23 cellular contexts compared by ENCODE assay signal in genomic region chr10:35752469-35753450, GRCh38.
DNase-seq lines count a peak whose midpoint lies in the region; ATAC-seq and TF ChIP-seq lines count a peak whose summit lies in the region.
"Had no signal": no experiment of that assay in that cellular context is flagged by ENCODE, and none has a peak within 500 bp of the region (broad histone marks: within the 10 kb centered on the region; RNA-seq: fewer than 3 reads in every experiment).

No MANE protein-coding gene starts in this region.

- no peaks in the 10 kb centered on the region for H3K36me3 Mint-ChIP-seq in activated CD4-positive, alpha-beta T cell treated with anti-CD3 and anti-CD28 coated beads, Interleukin-2, amount 10 ng/mL, durations not matched to agents 24 days and 14 days (ENCODE audit: low read depth)
- H3K36me3 Mint-ChIP-seq: activated CD4-positive, alpha-beta memory T cell treated with anti-CD3 and anti-CD28 coated beads for 36 hours; activated naive CD8-positive, alpha-beta T cell; CD14-positive monocyte had no signal

- H3K4me3 ChIP-seq in choroid plexus epithelial cell (ENCODE audit: low read depth, low read length) (no peak overlapping the region), psoas muscle (no peak overlapping the region)
- no peak overlapping the region for H3K4me3 ChIP-seq in effector memory CD4-positive, alpha-beta T cell (ENCODE audit: insufficient read depth, low read depth, low read length, poor library complexity, severe bottlenecking)
- H3K4me3 ChIP-seq: tibial artery had no signal

- H3K9me3 ChIP-seq in psoas muscle = no peaks in the 10 kb centered on the region
- H3K9me3 ChIP-seq in effector memory CD4-positive, alpha-beta T cell (ENCODE audit: control insufficient read depth, low read length) = no peaks in the 10 kb centered on the region
- H3K9me3 ChIP-seq: SK-N-SH, tibial artery had no signal

- WGBS in psoas muscle, 3 donors = 27 to 35% (median 28%) methylated on average over 11 of the region's 11 CpGs

- no peak overlapping the region for H3K27ac Mint-ChIP-seq in activated CD4-positive, alpha-beta T cell treated with anti-CD3 and anti-CD28 coated beads, Interleukin-2, amount 10 ng/mL, durations not matched to agents 24 days and 14 days
- H3K27ac Mint-ChIP-seq: activated CD4-positive, alpha-beta memory T cell treated with anti-CD3 and anti-CD28 coated beads for 36 hours; activated naive CD8-positive, alpha-beta T cell; activated T-helper 2 cell treated with anti-CD3 and anti-CD28 coated beads, Interferon-gamma antibody, Interleukin-2, Interleukin-4, amounts not matched to agents 10 μg/mL and 5 μg/mL and 100 μg/mL, durations not matched to agents 14 hours and 24 hours and 36 hours; CD14-positive monocyte; stimulated activated naive CD8-positive, alpha-beta T cell treated with anti-CD3 and anti-CD28 coated beads, Interleukin-15, Interleukin-2, amounts not matched to agents 100 ng/mL and 50 ng/mL, for 24 hours had no signal

- H3K4me3 Mint-ChIP-seq in activated CD4-positive, alpha-beta T cell treated with anti-CD3 and anti-CD28 coated beads, Interleukin-2, amount 10 ng/mL, durations not matched to agents 24 days and 14 days = no peak overlapping the region
- H3K4me3 Mint-ChIP-seq: activated CD4-positive, alpha-beta memory T cell treated with anti-CD3 and anti-CD28 coated beads for 36 hours; activated naive CD8-positive, alpha-beta T cell; CD14-positive monocyte; stimulated activated naive CD8-positive, alpha-beta T cell treated with anti-CD3 and anti-CD28 coated beads, Interleukin-15, Interleukin-2, amounts not matched to agents 100 ng/mL and 50 ng/mL, for 24 hours had no signal

- TF ChIP-seq CTCF in choroid plexus epithelial cell (conservative IDR thresholded peaks at IDR 0.05; ENCODE audit: low read depth, low read length) = no peak
- TF ChIP-seq CTCF in psoas muscle (IDR thresholded peaks at IDR 0.05) = no peak

- no peaks in the 10 kb centered on the region for H3K27me3 Mint-ChIP-seq in activated CD4-positive, alpha-beta T cell treated with anti-CD3 and anti-CD28 coated beads, Interleukin-2, amount 10 ng/mL, durations not matched to agents 24 days and 14 days
- H3K27me3 Mint-ChIP-seq: activated CD4-positive, alpha-beta memory T cell treated with anti-CD3 and anti-CD28 coated beads for 36 hours; activated naive CD8-positive, alpha-beta T cell; stimulated activated naive CD8-positive, alpha-beta T cell treated with anti-CD3 and anti-CD28 coated beads, Interleukin-15, Interleukin-2, amounts not matched to agents 100 ng/mL and 50 ng/mL, for 24 hours had no signal

- no peak overlapping the region for H3K27ac ChIP-seq in psoas muscle
- H3K27ac ChIP-seq in effector memory CD4-positive, alpha-beta T cell (ENCODE audit: insufficient read depth, low read length, poor library complexity, severe bottlenecking) = no peak overlapping the region
- H3K27ac ChIP-seq: RWPE1, tibial artery had no signal

- H3K27me3 ChIP-seq in psoas muscle (ENCODE audit: insufficient read depth in 3 of 3, low read length in 2 of 3) = peaks cover 0 to 1% (median 0%) of the 10 kb centered on the region in 3 donors
- no peaks in the 10 kb centered on the region for H3K27me3 ChIP-seq in effector memory CD4-positive, alpha-beta T cell (replicated peaks; ENCODE audit: control insufficient read depth, insufficient read depth, low read length, poor library complexity, severe bottlenecking)
- H3K27me3 ChIP-seq: tibial artery had no signal

- intact Hi-C loops in left cardiac atrium (cut with DNase I) (no loop called here), psoas muscle (cut with DNase I) (no loop called here)
- intact Hi-C loops in activated CD4-positive, alpha-beta T cell treated with anti-CD3 and anti-CD28 coated beads, Interleukin-2, amount 10 ng/mL, durations not matched to agents 24 days and 14 days (cut with micrococcal nuclease) = no loop called here

- H3K4me1 ChIP-seq in psoas muscle = no peaks in the 10 kb centered on the region
- H3K4me1 ChIP-seq in effector memory CD4-positive, alpha-beta T cell (ENCODE audit: control insufficient read depth, insufficient read depth, low read length, poor library complexity, severe bottlenecking) = no peaks in the 10 kb centered on the region
- H3K4me1 ChIP-seq: tibial artery had no signal

- no peaks in the 10 kb centered on the region for H3K9me3 Mint-ChIP-seq in activated CD4-positive, alpha-beta T cell treated with anti-CD3 and anti-CD28 coated beads, Interleukin-2, amount 10 ng/mL, durations not matched to agents 24 days and 14 days
- H3K9me3 Mint-ChIP-seq: activated CD4-positive, alpha-beta memory T cell treated with anti-CD3 and anti-CD28 coated beads for 36 hours; activated T-helper 2 cell treated with anti-CD3 and anti-CD28 coated beads, Interferon-gamma antibody, Interleukin-2, Interleukin-4, amounts not matched to agents 10 μg/mL and 5 μg/mL and 100 μg/mL, durations not matched to agents 14 hours and 24 hours and 36 hours; stimulated activated naive CD8-positive, alpha-beta T cell treated with anti-CD3 and anti-CD28 coated beads, Interleukin-15, Interleukin-2, amounts not matched to agents 100 ng/mL and 50 ng/mL, for 24 hours had no signal

- DNase-seq in GM03348 (ENCODE audit: low spot score) (peak; percentile 15), choroid plexus epithelial cell (ENCODE audit: low read depth) (peak; percentile 30), left cardiac atrium (peak; percentile 50), psoas muscle (peak; percentile 24 to 52), MV-4-11 (lab: John Stamatoyannopoulos, UW) (no peak)
- no peak for DNase-seq in effector memory CD4-positive, alpha-beta T cell
- DNase-seq in activated CD4-positive, alpha-beta T cell treated with anti-CD3 and anti-CD28 coated beads for 4 hours = no peak
- no peak for DNase-seq in activated CD4-positive, alpha-beta T cell treated with anti-CD3 and anti-CD28 coated beads, Interleukin-2, amount 10 ng/mL, durations not matched to agents 24 days and 14 days
- DNase-seq: activated CD4-positive, alpha-beta memory T cell treated with anti-CD3 and anti-CD28 coated beads for 36 hours; erythroblast; HCEC 1CT; Kasumi-1; NCI-H187 treated with DMSO at 0.1 percent for 48 hours; NCI-H2227 treated with DMSO at 0.1 percent for 48 hours; NCI-H748 treated with DMSO at 0.1 percent for 48 hours; SK-N-SH; stimulated activated CD4-positive, alpha-beta T cell treated with anti-CD3 and anti-CD28 coated beads, Interleukin-15, amount 100 ng/mL, for 24 hours had no signal

- no peaks in the 10 kb centered on the region for H3K36me3 ChIP-seq in psoas muscle (ENCODE audit: insufficient read depth in 1 of 2, low read depth in 1 of 2)
- no peaks in the 10 kb centered on the region for H3K36me3 ChIP-seq in effector memory CD4-positive, alpha-beta T cell (ENCODE audit: control insufficient read depth, insufficient read depth, low read length)
- H3K36me3 ChIP-seq: tibial artery had no signal

- ATAC-seq in left cardiac atrium = peak; percentile 81 to 90
- peak in 1 of 4 donors; percentile 67 for ATAC-seq in psoas muscle

- no peaks in the 10 kb centered on the region for H3K4me1 Mint-ChIP-seq in activated CD4-positive, alpha-beta T cell treated with anti-CD3 and anti-CD28 coated beads, Interleukin-2, amount 10 ng/mL, durations not matched to agents 24 days and 14 days
- H3K4me1 Mint-ChIP-seq: CD14-positive monocyte had no signal

Comparison
In these comparisons a context has a peak if more than half of its experiments do, and no peak if none do; other contexts are left out.
1. DNase-seq: peak in GM03348 (single experiment), choroid plexus epithelial cell (single experiment), left cardiac atrium (single experiment) and psoas muscle (2 of 2); none in effector memory CD4-positive, alpha-beta T cell (0 of 3), activated CD4-positive, alpha-beta T cell treated with anti-CD3 and anti-CD28 coated beads for 4 hours (0 of 2), activated CD4-positive, alpha-beta T cell treated with anti-CD3 and anti-CD28 coated beads, Interleukin-2, amount 10 ng/mL, durations not matched to agents 24 days and 14 days (single experiment) and MV-4-11 (single experiment).